ENCODE assay signal across 1 cellular context in genomic region chr14:100238419-100239199, GRCh38.
TF ChIP-seq lines count a peak whose summit lies in the region.

Gene YY1, plus strand, starts transcription at chr14:100239144. Its CDS starts 101 bp downstream, at chr14:100239245.

TF ChIP-seq in K562, 482 proteins besides CTCF, POLR2A, EP300 and RAD21 (continued from another document):
- no peak for TF ChIP-seq ELK1 (CRISPR knock-in tag; IDR thresholded peaks at IDR 0.05)
- peak; percentile 66 for TF ChIP-seq CREM (IDR thresholded peaks at IDR 0.05; ENCODE audit: low read depth)
- TF ChIP-seq STAT5B (CRISPR knock-in tag; IDR thresholded peaks at IDR 0.05) = no peak
- peak; percentile 23 for TF ChIP-seq HMGN3 (IDR thresholded peaks at IDR 0.05; ENCODE audit: borderline replicate concordance, extremely low read depth, insufficient read length, low read depth, low read length)
- TF ChIP-seq RBM34 (IDR thresholded peaks at IDR 0.05; ENCODE audit: borderline replicate concordance, insufficient read depth, low read length) = 0 out of 2 replicates have a peak, but pooled peaks have one; percentile 20
- peak; percentile 11; the same call in 1 of the 2 replicates for TF ChIP-seq RB1 (IDR thresholded peaks at IDR 0.05; ENCODE audit: low read depth)
- TF ChIP-seq HDAC8 (tag; IDR thresholded peaks at IDR 0.05) = no peak
- TF ChIP-seq ELF1 (tag; IDR thresholded peaks at IDR 0.05) = peak; percentile 67; the same call in 1 of the 2 replicates
- peak; percentile 67 to 75; a peak in 3 of 4 replicates for TF ChIP-seq NRF1 (conservative IDR thresholded peaks at IDR 0.05 in 1 of 2, IDR thresholded peaks at IDR 0.05 in 1 of 2)
- peak; percentile 44 for TF ChIP-seq NEUROD1 (IDR thresholded peaks at IDR 0.05; ENCODE audit: borderline replicate concordance, low read depth, low read length, partially characterized antibody)
- 0 out of 2 replicates have a peak, but pooled peaks have one; percentile 21 for TF ChIP-seq ETS1 (conservative IDR thresholded peaks at IDR 0.05; ENCODE audit: control insufficient read depth, low read depth, low read length)
- TF ChIP-seq NR2C2 (CRISPR knock-in tag; IDR thresholded peaks at IDR 0.05) = no peak
- peak; percentile 5; the same call in 1 of the 2 replicates for TF ChIP-seq NR2C2 (tag; IDR thresholded peaks at IDR 0.05)
- peak; percentile 31; the same call in 1 of the 2 replicates for TF ChIP-seq CTBP1 (IDR thresholded peaks at IDR 0.05; ENCODE audit: borderline replicate concordance)
- TF ChIP-seq CREB1 (IDR thresholded peaks at IDR 0.05) = peak; percentile 53; the same call in 1 of the 2 replicates
- TF ChIP-seq CREB1 (CRISPR knock-in tag; IDR thresholded peaks at IDR 0.05) = 0 out of 2 replicates have a peak, but pooled peaks have one; percentile 29
- peak; percentile 52 for TF ChIP-seq TAF1 (IDR thresholded peaks at IDR 0.05; ENCODE audit: control insufficient read depth, extremely low read depth, insufficient read depth, low read length, severe bottlenecking)
- peak; percentile 31 for TF ChIP-seq POLR2B (IDR thresholded peaks at IDR 0.05; ENCODE audit: low read depth, partially characterized antibody)
- TF ChIP-seq U2AF1 (optimal IDR thresholded peaks at IDR 0.05; ENCODE audit: low read depth, low read length) = peak; percentile 13
- 0 out of 2 replicates have a peak, but pooled peaks have one; percentile 62 for TF ChIP-seq POLR2AphosphoS2 (IDR thresholded peaks at IDR 0.05; ENCODE audit: low read length)
- peak; percentile 58; the same call in 1 of the 2 replicates for TF ChIP-seq PHF8 (IDR thresholded peaks at IDR 0.05; ENCODE audit: borderline replicate concordance, low read length)
- TF ChIP-seq SP2 (IDR thresholded peaks at IDR 0.05; ENCODE audit: extremely low read depth, low read depth, low read length, poor library complexity, severe bottlenecking) = peak; percentile 28
